In genomic region chr17:11908711-11909146, GRCh38 we compare ENCODE assay signal across 1 cellular context.
A peak's percentile ranks its signal among the peaks of the same experiment; 100 is the strongest.
TF ChIP-seq lines count a peak whose summit lies in the region.

No MANE protein-coding gene starts in this region.

TF ChIP-seq in K562, 482 proteins besides CTCF, POLR2A, EP300 and RAD21 (continued from another document and continues in another):
- TF ChIP-seq ZBTB33 (CRISPR knock-in tag; IDR thresholded peaks at IDR 0.05) (no peak), ZNF512 (tag; IDR thresholded peaks at IDR 0.05) (no peak), HDAC6 (IDR thresholded peaks at IDR 0.05; ENCODE audit: low read depth, low read length) (no peak), HSF4 (CRISPR knock-in tag; IDR thresholded peaks at IDR 0.05; ENCODE audit: borderline replicate concordance) (peak; percentile 92), ZBTB34 (CRISPR knock-in tag; IDR thresholded peaks at IDR 0.05) (peak; percentile 66), AFF1 (IDR thresholded peaks at IDR 0.05; ENCODE audit: low read depth in 1 of 2, partially characterized antibody in 2 of 2) (peak in 1 of 2 experiments; percentile 94), PYGO2 (tag; IDR thresholded peaks at IDR 0.05) (peak; percentile 92), FIP1L1 (IDR thresholded peaks at IDR 0.05; ENCODE audit: low read depth, low read length, poor library complexity, severe bottlenecking) (no peak), KLF16 (IDR thresholded peaks at IDR 0.05) (peak; percentile 100), CBX1 (IDR thresholded peaks at IDR 0.05; ENCODE audit: low read depth) (no peak), MAZ (CRISPR knock-in tag; conservative IDR thresholded peaks at IDR 0.05 in 1 of 2, IDR thresholded peaks at IDR 0.05 in 1 of 2) (peak in 1 of 2 experiments; percentile 56; a peak in 2 of 4 replicates), MECOM (CRISPR knock-in tag; IDR thresholded peaks at IDR 0.05) (peak; percentile 82), CHAMP1 (IDR thresholded peaks at IDR 0.05) (peak; percentile 98), REST (CRISPR knock-in tag; IDR thresholded peaks at IDR 0.05; ENCODE audit: low read depth) (no peak), HMGN3 (IDR thresholded peaks at IDR 0.05; ENCODE audit: borderline replicate concordance, extremely low read depth, insufficient read length, low read depth, low read length) (peak; percentile 80), MYNN (IDR thresholded peaks at IDR 0.05) (peak; percentile 83), MYNN (CRISPR knock-in tag; IDR thresholded peaks at IDR 0.05) (no peak), MTA3 (IDR thresholded peaks at IDR 0.05; ENCODE audit: borderline replicate concordance) (no peak), ZBTB12 (CRISPR knock-in tag; IDR thresholded peaks at IDR 0.05) (peak; percentile 47; the same call in 1 of the 2 replicates), BRF2 (IDR thresholded peaks at IDR 0.05; ENCODE audit: borderline replicate concordance, insufficient read depth, insufficient read length) (no peak), CREM (IDR thresholded peaks at IDR 0.05; ENCODE audit: low read depth) (peak; percentile 75), ZNF253 (CRISPR knock-in tag; conservative IDR thresholded peaks at IDR 0.05) (no peak), ARID3A (IDR thresholded peaks at IDR 0.05; ENCODE audit: borderline replicate concordance, low read depth, low read length) (0 out of 2 replicates have a peak, but pooled peaks have one; percentile 53), FOXO4 (CRISPR knock-in tag; IDR thresholded peaks at IDR 0.05) (no peak), ILK (tag; IDR thresholded peaks at IDR 0.05; ENCODE audit: borderline replicate concordance, low read depth) (peak; percentile 16; the same call in 1 of the 2 replicates), ZNF175 (CRISPR knock-in tag; IDR thresholded peaks at IDR 0.05; ENCODE audit: low read depth) (peak; percentile 97), ZNF551 (CRISPR knock-in tag; IDR thresholded peaks at IDR 0.05) (no peak), SREBF2 (CRISPR knock-in tag; IDR thresholded peaks at IDR 0.05) (no peak), ZBTB2 (IDR thresholded peaks at IDR 0.05) (no peak), PURB (CRISPR knock-in tag; IDR thresholded peaks at IDR 0.05; ENCODE audit: low read depth) (no peak), NFE2L1 (tag; IDR thresholded peaks at IDR 0.05; ENCODE audit: borderline replicate concordance, low read depth) (no peak)
